In genomic region chr3:154779571-154779970, GRCh38 we compare ENCODE assay signal across 15 cellular contexts.
DNase-seq lines count a peak whose midpoint lies in the region; ATAC-seq and TF ChIP-seq lines count a peak whose summit lies in the region.
"Had no signal": no experiment of that assay in that cellular context is flagged by ENCODE, and none has a peak within 500 bp of the region (broad histone marks: within the 10 kb centered on the region; RNA-seq: fewer than 3 reads in every experiment).

No MANE protein-coding gene starts in this region.

- TF ChIP-seq CTCF in AG10803 (conservative IDR thresholded peaks at IDR 0.05; ENCODE audit: low read length) (no peak), epithelial cell of esophagus (IDR thresholded peaks at IDR 0.05; ENCODE audit: insufficient read depth, low read depth, low read length, missing control alignments) (no peak), lower leg skin (IDR thresholded peaks at IDR 0.05) (no peak), colonic mucosa (IDR thresholded peaks at IDR 0.05) (no peak)

- H3K4me3 ChIP-seq in AG10803 (ENCODE audit: low read length) (no peak overlapping the region), epithelial cell of esophagus (ENCODE audit: low read length) (no peak overlapping the region), lower leg skin (ENCODE audit: low read depth, poor library complexity, severe bottlenecking) (no peak overlapping the region), colonic mucosa (no peak overlapping the region)
- H3K4me3 ChIP-seq: GM12878, suprapubic skin had no signal

- no peaks in the 10 kb centered on the region for H3K27me3 ChIP-seq in colonic mucosa
- H3K27me3 ChIP-seq: suprapubic skin had no signal

- WGBS in lower leg skin, 2 donors, result 6 to 13% methylated on average over 2 of the region's 2 CpGs

- no peak for ATAC-seq in GM18505 (IDR thresholded peaks at IDR 0.05; ENCODE audit: unreplicated experiment)
- no peak for ATAC-seq in GM19452 (IDR thresholded peaks at IDR 0.05; ENCODE audit: unreplicated experiment)
- ATAC-seq: activated CD4-positive, CD25-positive, alpha-beta regulatory T cell treated with anti-CD3 and anti-CD28 coated beads, Interleukin-2, amount 50 U/mL, for 24 hours; GM12878 had no signal

- H3K4me1 ChIP-seq in colonic mucosa, result no peaks in the 10 kb centered on the region

- no peaks in the 10 kb centered on the region for H3K9me3 ChIP-seq in colonic mucosa
- H3K9me3 ChIP-seq: suprapubic skin had no signal

- H3K36me3 ChIP-seq in colonic mucosa, result no peaks in the 10 kb centered on the region
- H3K36me3 ChIP-seq: suprapubic skin had no signal

- intact Hi-C loops in lower leg skin (cut with DNase I; ENCODE audit: low total_unique reads), result no loop called here
- intact Hi-C loops in colonic mucosa (cut with DNase I), result no loop called here

- DNase-seq in AG10803 (ENCODE audit: low read depth), result peak; percentile 76
- peak; percentile 54 for DNase-seq in RPMI7951 (ENCODE audit: low read depth)
- DNase-seq in epithelial cell of esophagus (ENCODE audit: low read depth), result peak; percentile 59
- DNase-seq in non-pigmented ciliary epithelial cell (ENCODE audit: low read depth), result peak; percentile 40
- DNase-seq in lower leg skin (ENCODE audit: low spot score in 2 of 2), result no peak
- DNase-seq in colonic mucosa, result no peak
- DNase-seq: activated CD8-positive, alpha-beta memory T cell treated with anti-CD3 and anti-CD28 coated beads, Interleukin-2, amount 50 U/mL, for 4 hours; DMS79 treated with DMSO at 0.1 percent for 48 hours; NCI-H510A; OCI-M1 had no signal

- no peak overlapping the region for H3K9ac ChIP-seq in colonic mucosa (ENCODE audit: low read depth in 2 of 2, low read length in 2 of 2)

- H3K27ac ChIP-seq in colonic mucosa, result no peak overlapping the region
- H3K27ac ChIP-seq: suprapubic skin had no signal

- TF ChIP-seq POLR2A in lower leg skin (IDR thresholded peaks at IDR 0.05) (no peak), GM18505 (IDR thresholded peaks at IDR 0.05; ENCODE audit: borderline replicate concordance, extremely low read depth, insufficient read depth, insufficient read length) (no peak)

Comparison
In these comparisons a context has a peak if more than half of its experiments do, and no peak if none do; other contexts are left out.
1. DNase-seq: peak in AG10803 (single experiment), RPMI7951 (single experiment), epithelial cell of esophagus (single experiment) and non-pigmented ciliary epithelial cell (single experiment); none in lower leg skin (0 of 2) and colonic mucosa (single experiment).